In genomic region chr10:19932806-19933371, GRCh38 we compare ENCODE assay signal across 22 cellular contexts.
"Had no signal": no experiment of that assay in that cellular context is flagged by ENCODE, and none has a peak within 500 bp of the region (broad histone marks: within the 10 kb centered on the region; RNA-seq: fewer than 3 reads in every experiment).

No MANE protein-coding gene starts in this region.

- H3K27me3 Mint-ChIP-seq: activated CD4-positive, alpha-beta memory T cell treated with anti-CD3 and anti-CD28 coated beads for 36 hours; stimulated activated naive B cell treated with anti-CD40 and anti-IgM and Interleukin-4, amounts not matched to agents 10 μg/mL and 1 μg/mL and 100 μg/mL, for 72 hours had no signal

- H3K4me3 ChIP-seq: adrenal gland, SK-N-MC, spleen, tibial nerve had no signal

- H3K4me3 Mint-ChIP-seq: activated CD4-positive, alpha-beta memory T cell treated with anti-CD3 and anti-CD28 coated beads for 36 hours; activated T-helper 1 cell treated with anti-CD3 and anti-CD28 coated beads, Interleukin-12 subunit alpha, Interleukin-12 subunit beta, Interleukin-2, Interleukin-4 antibody, amounts not matched to agents 30 ng/mL and 10 ng/mL and 1 ng/mL, durations not matched to agents 14 hours and 24 hours and 36 hours; endodermal cell; natural killer cell; stimulated activated naive B cell treated with anti-CD40 and anti-IgM and Interleukin-4, amounts not matched to agents 10 μg/mL and 1 μg/mL and 100 μg/mL, for 72 hours had no signal

- H3K36me3 Mint-ChIP-seq: activated CD4-positive, alpha-beta memory T cell treated with anti-CD3 and anti-CD28 coated beads for 36 hours; activated naive CD4-positive, alpha-beta T cell treated with anti-CD3 and anti-CD28 coated beads, Interleukin-2, amount 50 U/mL, for 72 hours; natural killer cell had no signal

- H3K27ac Mint-ChIP-seq: activated CD4-positive, alpha-beta memory T cell treated with anti-CD3 and anti-CD28 coated beads for 36 hours; activated naive CD4-positive, alpha-beta T cell treated with anti-CD3 and anti-CD28 coated beads, Interleukin-2, amount 50 U/mL, for 72 hours; activated T-helper 1 cell treated with anti-CD3 and anti-CD28 coated beads, Interleukin-12 subunit alpha, Interleukin-12 subunit beta, Interleukin-2, Interleukin-4 antibody, amounts not matched to agents 30 ng/mL and 10 ng/mL and 1 ng/mL, durations not matched to agents 14 hours and 24 hours and 36 hours; endodermal cell; natural killer cell; stimulated activated naive B cell treated with anti-CD40 and anti-IgM and Interleukin-4, amounts not matched to agents 10 μg/mL and 1 μg/mL and 100 μg/mL, for 72 hours had no signal

- H3K27ac ChIP-seq: neutrophil, parathyroid adenoma, SK-N-MC had no signal

- H3K27me3 ChIP-seq: adrenal gland, neutrophil, spleen, tibial nerve had no signal

- H3K9me3 Mint-ChIP-seq: endodermal cell, natural killer cell had no signal

- DNase-seq: activated CD4-positive, alpha-beta memory T cell treated with anti-CD3 and anti-CD28 coated beads for 36 hours; activated CD4-positive, alpha-beta T cell treated with anti-CD3 and anti-CD28 coated beads for 4 hours; activated gamma-delta T cell treated with Interleukin-2 at 50 U/mL for 16 hours; activated T-cell treated with anti-CD3 and anti-CD28 coated beads for 4 hours; adrenal gland; caudate nucleus; endodermal cell; foreskin fibroblast; glutamatergic neuron; hypothalamus; islet precursor cell; left ventricle myocardium superior; natural killer cell; spleen; stimulated activated CD4-positive, alpha-beta T cell treated with anti-CD3 and anti-CD28 coated beads, Interleukin-4, amount 100 ng/mL, for 4 hours; stimulated activated naive B cell treated with anti-CD40 and anti-IgM and Interleukin-4, amounts not matched to agents 10 μg/mL and 1 μg/mL and 100 μg/mL, for 72 hours had no signal

- H3K9me3 ChIP-seq: adrenal gland, neutrophil, spleen, tibial nerve had no signal

- H3K36me3 ChIP-seq: adrenal gland, neutrophil, spleen, tibial nerve had no signal

- ATAC-seq: activated naive CD4-positive, alpha-beta T cell treated with anti-CD3 and anti-CD28 coated beads, Interleukin-2, amount 50 U/mL, for 72 hours; natural killer cell; stimulated activated naive B cell treated with anti-CD40 and anti-IgM and Interleukin-4, amounts not matched to agents 10 μg/mL and 1 μg/mL and 100 μg/mL, for 72 hours had no signal

- H3K4me1 Mint-ChIP-seq: stimulated activated naive B cell treated with anti-CD40 and anti-IgM and Interleukin-4, amounts not matched to agents 10 μg/mL and 1 μg/mL and 100 μg/mL, for 72 hours had no signal
